ENCODE assay signal across 9 cellular contexts in genomic region chr5:177071671-177072385, GRCh38. TPM values are rescaled to one million over a fixed set of nuclear protein-coding genes. Genes with fewer than 3 reads are reported as not detected.
A peak's percentile ranks its signal among the peaks of the same experiment; 100 is the strongest.
DNase-seq lines count a peak whose midpoint lies in the region; ATAC-seq, FAIRE-seq and TF ChIP-seq lines count a peak whose summit lies in the region.
"Had no signal": no experiment of that assay in that cellular context is flagged by ENCODE, and none has a peak within 500 bp of the region (broad histone marks: within the 10 kb centered on the region; RNA-seq: fewer than 3 reads in every experiment).

No MANE protein-coding gene starts in this region.

- H4K20me1 ChIP-seq in Karpas-422 (ENCODE audit: insufficient read depth, low read depth, low read length), result no peaks in the 10 kb centered on the region

- H3K4me1 Mint-ChIP-seq in activated T-cell treated with anti-CD3 and anti-CD28 coated beads, Interleukin-2, amount 50 U/mL, for 4 hours (ENCODE audit: low read depth), result peaks cover 4% of the 10 kb centered on the region

- TF ChIP-seq CTCF in C4-2B (conservative IDR thresholded peaks at IDR 0.05), result peak; percentile 94
- TF ChIP-seq CTCF in fibroblast of pulmonary artery (IDR thresholded peaks at IDR 0.05; ENCODE audit: low read length, missing control alignments), result peak; percentile 93
- peak; percentile 70 to 88 for TF ChIP-seq CTCF in tibial artery (IDR thresholded peaks at IDR 0.05)

- peak; percentile 76 for FAIRE-seq in RCC 7860 (lab: Jason Lieb, UNC)

- intact Hi-C loops in tibial artery (cut with DNase I; ENCODE audit: low total_unique reads), result no loop called here

- H3K27me3 Mint-ChIP-seq in activated T-cell treated with anti-CD3 and anti-CD28 coated beads, Interleukin-2, amount 50 U/mL, for 4 hours (ENCODE audit: low read depth), result no peaks in the 10 kb centered on the region

- peak overlapping the region; percentile 66 for H3K4me2 ChIP-seq in Karpas-422 (ENCODE audit: low read depth, low read length, poor library complexity, severe bottlenecking)

- H2AFZ ChIP-seq in Karpas-422 (ENCODE audit: low read length), result no peak overlapping the region

- H3K4me3 Mint-ChIP-seq in activated T-cell treated with anti-CD3 and anti-CD28 coated beads, Interleukin-2, amount 50 U/mL, for 4 hours, result no peak overlapping the region
- H3K4me3 Mint-ChIP-seq: T-helper 1 cell treated with Interleukin-12 subunit alpha and Interleukin-12 subunit beta and Interleukin-4 antibody, amounts not matched to agents 30 μg/mL and 1 μg/mL, for 36 hours had no signal

- H3K9me2 ChIP-seq in Karpas-422 (replicated peaks; ENCODE audit: insufficient read depth, low read length), result no peaks in the 10 kb centered on the region

- H3K79me2 ChIP-seq in Karpas-422 (ENCODE audit: low read length), result no peaks in the 10 kb centered on the region

- H3K27me3 ChIP-seq in Karpas-422 (ENCODE audit: low read length), result no peaks in the 10 kb centered on the region
- H3K27me3 ChIP-seq in tibial artery, result no peaks in the 10 kb centered on the region

- H3K9ac ChIP-seq in Karpas-422 (ENCODE audit: low read length), result peak overlapping the region; percentile 51; the same call in 1 of the 2 replicates

- H3K36me3 Mint-ChIP-seq in activated T-cell treated with anti-CD3 and anti-CD28 coated beads, Interleukin-2, amount 50 U/mL, for 4 hours (ENCODE audit: insufficient read depth), result peaks cover 5% of the 10 kb centered on the region

- H3K9me3 ChIP-seq in Karpas-422 (ENCODE audit: low read length) (no peaks in the 10 kb centered on the region), tibial artery (no peaks in the 10 kb centered on the region)

- DNase-seq in Karpas-422, result peak; percentile 97
- DNase-seq in RCC 7860 (ENCODE audit: low spot score), result peak; percentile 71
- DNase-seq in activated T-cell treated with anti-CD3 and anti-CD28 coated beads, Interleukin-2, amount 50 U/mL, for 4 hours, result peak; percentile 68
- peak; percentile 89 for DNase-seq in fibroblast of pulmonary artery (ENCODE audit: low read depth)
- peak; percentile 54 for DNase-seq in non-pigmented ciliary epithelial cell (ENCODE audit: low read depth)
- peak in 1 of 2 donors; percentile 70 for DNase-seq in tibial artery

- H3K4me1 ChIP-seq in Karpas-422 (ENCODE audit: low read length) (peaks cover 31% of the 10 kb centered on the region), tibial artery (peaks cover 0 to 7% (median 4%) of the 10 kb centered on the region in 4 donors)

- ATAC-seq in GM19395 (IDR thresholded peaks at IDR 0.05; ENCODE audit: unreplicated experiment), result peak; percentile 76
- ATAC-seq in activated T-cell treated with anti-CD3 and anti-CD28 coated beads, Interleukin-2, amount 50 U/mL, for 4 hours, result peak; percentile 80

- H3K4me3 ChIP-seq in Karpas-422 (ENCODE audit: low read length) (peak overlapping the region; percentile 46; the same call in 1 of the 2 replicates), fibroblast of pulmonary artery (replicated peaks; ENCODE audit: low read depth, low read length) (no peak overlapping the region), tibial artery (no peak overlapping the region)

- H3K9me3 Mint-ChIP-seq in activated T-cell treated with anti-CD3 and anti-CD28 coated beads, Interleukin-2, amount 50 U/mL, for 4 hours, result no peaks in the 10 kb centered on the region
- H3K9me3 Mint-ChIP-seq: T-helper 1 cell treated with Interleukin-12 subunit alpha and Interleukin-12 subunit beta and Interleukin-4 antibody, amounts not matched to agents 30 μg/mL and 1 μg/mL, for 36 hours had no signal

- H3K27ac ChIP-seq in C4-2B (no peak overlapping the region), Karpas-422 (ENCODE audit: low read length) (peak overlapping the region; percentile 92), tibial artery (no peak overlapping the region)

- H3K36me3 ChIP-seq in Karpas-422 (ENCODE audit: insufficient read depth, low read length) (no peaks in the 10 kb centered on the region), tibial artery (peaks cover 0 to 24% (median 8%) of the 10 kb centered on the region in 3 donors)

RNA-seq across cellular contexts. Expression of gene FGFR4, which starts 14.9 kb away (rescaled TPM):
- total RNA-seq in Karpas-422 (2014; rRNA removed; shearing (Covaris generic); ENCODE audit: low replicate concordance), result 2.4 and 3.6 TPM in 2 replicates
- 1 to 10 TPM in 2 of 3 donors, under 1 TPM in 1; 0.98 to 3.5 (median 2.7) TPM for total RNA-seq in activated T-cell treated with anti-CD3 and anti-CD28 coated beads, Interleukin-2, amount 50 U/mL, for 4 hours

RNA-seq across cellular contexts. Expression of gene ZNF346, which starts 49.3 kb away (rescaled TPM):
- 26.2 and 35.5 TPM in 2 replicates for total RNA-seq in Karpas-422 (2014; rRNA removed; shearing (Covaris generic); ENCODE audit: low replicate concordance)
- 10 to 100 TPM; 18.7 to 21.7 (median 21.3) TPM for total RNA-seq in activated T-cell treated with anti-CD3 and anti-CD28 coated beads, Interleukin-2, amount 50 U/mL, for 4 hours
